In genomic region chr22:27990879-27991278, GRCh38 we compare ENCODE assay signal across 8 cellular contexts.
DNase-seq lines count a peak whose midpoint lies in the region; ATAC-seq, FAIRE-seq and TF ChIP-seq lines count a peak whose summit lies in the region.

No MANE protein-coding gene starts in this region.

- no peak overlapping the region for H3K4me2 ChIP-seq in fibroblast of lung (ENCODE audit: extremely low read depth, insufficient read depth, low read length)

- no peak overlapping the region for H3K27ac ChIP-seq in fibroblast of lung (ENCODE audit: insufficient read depth, low read length)
- H3K27ac ChIP-seq in pancreas: no peak overlapping the region

- FAIRE-seq in pancreas (lab: Jason Lieb, UNC): no peak

- no peaks in the 10 kb centered on the region for H3K79me2 ChIP-seq in fibroblast of lung (ENCODE audit: control insufficient read depth, insufficient read depth, low read length)

- no peaks in the 10 kb centered on the region for H4K20me1 ChIP-seq in fibroblast of lung (ENCODE audit: control insufficient read depth, extremely low read depth, insufficient read depth, low read length)

- TF ChIP-seq CTCF in GM12874 (IDR thresholded peaks at IDR 0.05; ENCODE audit: insufficient read depth, low read depth, low read length) (peak; percentile 72), fibroblast of lung (conservative IDR thresholded peaks at IDR 0.05 in 1 of 2, IDR thresholded peaks at IDR 0.05 in 1 of 2; ENCODE audit: low read depth in 1 of 2, low read length in 2 of 2) (peak; percentile 27 to 33), pancreas (IDR thresholded peaks at IDR 0.05) (peak in 1 of 4 donors; percentile 14)

- H3K4me3 ChIP-seq in fibroblast of lung (replicated peaks in 1 of 4; ENCODE audit: control extremely low read depth in 1 of 4, insufficient read depth in 1 of 4, low read depth in 3 of 4, low read length in 4 of 4) (no peak overlapping the region), pancreas (no peak overlapping the region)

- H3K27me3 ChIP-seq in fibroblast of lung (ENCODE audit: control insufficient read depth, insufficient read depth, low read length) (no peaks in the 10 kb centered on the region), pancreas (no peaks in the 10 kb centered on the region)

- H3K4me1 ChIP-seq in fibroblast of lung (ENCODE audit: control insufficient read depth, extremely low read depth, insufficient read depth, low read length) (peaks cover 13% of the 10 kb centered on the region), pancreas (no peaks in the 10 kb centered on the region)

- intact Hi-C loops in pancreas (cut with DNase I): no loop called here

- peaks cover 2% of the 10 kb centered on the region for H3K36me3 ChIP-seq in fibroblast of lung (ENCODE audit: control insufficient read depth, insufficient read depth, low read length)
- peaks cover 0 to 10% (median 0%) of the 10 kb centered on the region in 3 donors for H3K36me3 ChIP-seq in pancreas

- WGBS in pancreas, 2 donors: 76 to 80% methylated on average over 12 of the region's 12 CpGs

- DNase-seq in NCI-H460 (ENCODE audit: extremely low read depth, low read depth) (peak; percentile 9), fibroblast of lung (ENCODE audit: low read depth in 2 of 2) (peak in 1 of 2 donors; percentile 49), pancreas (peak in 1 of 6 donors; percentile 56), NCI-H446 treated with DMSO at 0.1 percent for 48 hours (lab: John Stamatoyannopoulos, UW) (no peak), hippocampal formation (lab: John Stamatoyannopoulos, UW) (no peak), superior temporal gyrus (ENCODE audit: extremely low spot score) (no peak)

- H3K9ac ChIP-seq in fibroblast of lung (ENCODE audit: insufficient read depth, low read length): no peak overlapping the region

- H2AFZ ChIP-seq in fibroblast of lung (ENCODE audit: low read length): no peak overlapping the region

- no peaks in the 10 kb centered on the region for H3K9me3 ChIP-seq in fibroblast of lung (ENCODE audit: control insufficient read depth, insufficient read depth, low read depth, low read length)
- no peaks in the 10 kb centered on the region for H3K9me3 ChIP-seq in pancreas

- ATAC-seq in pancreas (peak; percentile 21 to 68 (median 66)), HG03439 (IDR thresholded peaks at IDR 0.05; ENCODE audit: unreplicated experiment) (no peak)
